In the genomic region with DNA sequence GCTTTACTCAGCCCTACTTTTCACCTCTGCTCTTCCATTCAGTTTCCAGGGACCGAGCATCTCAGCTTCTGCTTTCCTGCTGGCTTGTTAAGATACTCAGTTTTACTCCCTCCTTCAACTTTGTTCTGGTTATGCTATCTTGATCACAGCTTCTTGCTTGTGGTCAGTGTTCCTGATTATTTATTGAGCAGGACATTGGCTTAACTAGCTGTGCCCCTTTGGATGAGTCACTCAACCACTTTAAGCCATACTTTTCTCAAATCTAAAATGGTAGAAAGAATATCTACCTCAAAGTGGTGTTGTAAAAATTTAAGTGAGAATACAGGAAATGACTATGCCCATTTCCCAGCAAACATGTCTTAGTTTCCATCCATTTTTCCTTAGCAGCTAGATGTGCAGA, we compare ENCODE assay signal across 1 cellular context.
TF ChIP-seq lines count a peak whose summit lies in the region.

No MANE protein-coding gene starts in this region.

TF ChIP-seq in IMR-90, 13 proteins besides CTCF, POLR2A, EP300 and RAD21 (continued from another document):
- TF ChIP-seq USF2 (IDR thresholded peaks at IDR 0.05; ENCODE audit: low read depth, low read length) (no peak), MAFK (IDR thresholded peaks at IDR 0.05; ENCODE audit: low read depth, low read length) (no peak), BHLHE40 (IDR thresholded peaks at IDR 0.05; ENCODE audit: low read depth, low read length) (no peak), NFE2L2 (IDR thresholded peaks at IDR 0.05; ENCODE audit: low read depth, low read length) (no peak), RFX5 (IDR thresholded peaks at IDR 0.05; ENCODE audit: low read depth, low read length) (no peak)
